In the genomic region with DNA sequence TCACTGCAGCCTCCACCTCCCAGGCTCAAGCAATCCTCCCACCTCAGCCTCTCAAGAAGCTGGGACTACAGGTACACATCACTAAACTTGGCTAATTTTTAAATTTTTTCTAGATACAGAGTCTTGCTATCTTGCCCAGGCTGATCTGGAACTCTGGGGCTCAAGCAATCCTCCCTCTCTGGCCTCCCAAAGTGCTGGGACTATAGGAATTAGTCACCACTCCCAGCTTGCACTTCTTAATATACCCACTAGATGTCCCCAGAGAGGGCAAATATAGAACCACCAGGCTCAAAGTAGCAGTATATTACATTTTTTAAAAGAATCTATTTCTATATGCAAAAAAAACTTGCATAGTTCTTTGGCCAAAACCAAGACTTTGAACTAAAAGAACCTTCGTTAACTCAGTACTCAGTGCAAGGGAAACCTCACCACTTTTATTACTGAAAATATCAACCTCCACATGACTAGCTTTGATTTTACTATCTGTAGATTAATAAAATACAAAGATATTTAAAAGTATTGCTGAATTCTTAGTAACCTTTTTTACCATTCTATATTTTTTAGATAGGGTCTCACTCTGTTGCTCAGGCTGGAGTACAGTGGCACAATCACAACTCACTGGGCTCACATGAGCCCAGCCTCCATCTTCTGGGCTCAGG, we compare ENCODE assay signal across 8 cellular contexts. TPM values are rescaled to one million over a fixed set of nuclear protein-coding genes. Genes with fewer than 3 reads are reported as not detected.
DNase-seq lines count a peak whose midpoint lies in the region; ATAC-seq, FAIRE-seq and TF ChIP-seq lines count a peak whose summit lies in the region.

No MANE protein-coding gene starts in this region.

- H3K9me3 ChIP-seq in IMR-90 (ENCODE audit: control insufficient read depth, insufficient read depth, low read length): no peaks in the 10 kb centered on the region
- no peaks in the 10 kb centered on the region for H3K9me3 ChIP-seq in kidney (ENCODE audit: control insufficient read depth in 1 of 2, low read length in 2 of 2)

- TF ChIP-seq CTCF in IMR-90 (conservative IDR thresholded peaks at IDR 0.05; ENCODE audit: low read depth, low read length) (peak; percentile 88), kidney (IDR thresholded peaks at IDR 0.05; ENCODE audit: borderline replicate concordance, extremely low read depth, insufficient read depth) (peak; percentile 71)

- no peak overlapping the region for H2AK5ac ChIP-seq in IMR-90 (ENCODE audit: low read depth, low read length)

- no peak overlapping the region for H4K91ac ChIP-seq in IMR-90 (ENCODE audit: insufficient read depth, low read depth, low read length)

- CTCF ChIA-PET in IMR-90 (lab: Yijun Ruan, JAX) (interaction anchor here (1.2 to 2.2 kb wide), 3 partner anchors 11 to 339 kb away, joined by 4 to 12 read pairs (median 12); no protein-coding TSS in a partner anchor), T-cell (lab: Charles Lee) (interaction anchor here (0.6 to 3.3 kb wide), 7 partner anchors 107 to 1123 kb away, joined by 3 to 16 read pairs (median 4); no protein-coding TSS in a partner anchor)

- no peak overlapping the region for H4K5ac ChIP-seq in IMR-90 (ENCODE audit: low read depth, low read length)

- H3K36me3 Mint-ChIP-seq in T-cell: peaks cover 17% of the 10 kb centered on the region

- no peaks in the 10 kb centered on the region for H4K20me1 ChIP-seq in IMR-90 (ENCODE audit: insufficient read depth, low read length)

- H2BK5ac ChIP-seq in IMR-90 (ENCODE audit: low read depth, low read length, poor library complexity, severe bottlenecking): no peak overlapping the region

- H3K27ac ChIP-seq in IMR-90 (ENCODE audit: insufficient read depth, low read length): no peak overlapping the region
- H3K27ac ChIP-seq in kidney (ENCODE audit: low read depth in 2 of 2, low read length in 2 of 2): no peak overlapping the region

- H2BK120ac ChIP-seq in IMR-90 (ENCODE audit: low read depth, low read length): no peak overlapping the region

- no peak overlapping the region for H3K27ac Mint-ChIP-seq in T-cell

- H3K9me3 Mint-ChIP-seq in T-cell: no peaks in the 10 kb centered on the region

- H3K79me1 ChIP-seq in IMR-90 (ENCODE audit: low read depth in 1 of 2, low read length in 2 of 2): no peaks in the 10 kb centered on the region

- H3K36me3 ChIP-seq in IMR-90 (ENCODE audit: control insufficient read depth, insufficient read depth, low read length) (no peaks in the 10 kb centered on the region), kidney (ENCODE audit: control insufficient read depth in 1 of 2, insufficient read depth in 2 of 2, low read length in 2 of 2) (no peaks in the 10 kb centered on the region)

- H2AFZ ChIP-seq in IMR-90 (replicated peaks; ENCODE audit: low read length, poor library complexity): no peak overlapping the region

- H3K27me3 Mint-ChIP-seq in T-cell: no peaks in the 10 kb centered on the region

- WGBS in IMR-90 (ENCODE audit: extremely low coverage in 2 of 2, insufficient read length in 1 of 2), 2 experiments: no CpG with 5 or more reads among the region's 1 CpG

- H3K9ac ChIP-seq in IMR-90 (ENCODE audit: low read depth, low read length): no peak overlapping the region
- no peak overlapping the region for H3K9ac ChIP-seq in kidney (ENCODE audit: low read length in 2 of 2)

- no peak overlapping the region for H3K4ac ChIP-seq in IMR-90 (ENCODE audit: low read depth, low read length)

- H3K14ac ChIP-seq in IMR-90 (replicated peaks; ENCODE audit: low read depth, low read length): no peak overlapping the region

- H2BK15ac ChIP-seq in IMR-90 (ENCODE audit: low read depth, low read length): no peak overlapping the region

- no peaks in the 10 kb centered on the region for H3K4me1 ChIP-seq in IMR-90 (ENCODE audit: control insufficient read depth, insufficient read depth, low read length)
- H3K4me1 ChIP-seq in kidney (ENCODE audit: control insufficient read depth in 1 of 2, insufficient read depth in 1 of 2, low read depth in 1 of 2, low read length in 2 of 2): no peaks in the 10 kb centered on the region

- BruUV-seq in IMR-90 (replicated peaks; lab: Mats Ljungman, UMichigan): no TSS peak

- DNase-seq in NCI-H2081 (lab: John Stamatoyannopoulos, UW) (peak; percentile 33 to 42), NCI-H2081 treated with DMSO at 0.1 percent for 48 hours (lab: John Stamatoyannopoulos, UW) (no peak), IMR-90 (peak; percentile 59), T-cell (peak in 20 of 34 experiments; percentile 3 to 48 (median 21)), T47D (ENCODE audit: low read depth in 1 of 2, low spot score in 1 of 2) (peak; percentile 16 to 52), kidney (no peak), NCI-H1048 (lab: John Stamatoyannopoulos, UW) (no peak)
- peak; percentile 60 for DNase-seq in stimulated activated CD4-positive, alpha-beta T cell treated with anti-CD3 and anti-CD28 coated beads, Interleukin-4, amount 100 ng/mL, for 24 hours

- H2BK20ac ChIP-seq in IMR-90 (ENCODE audit: low read depth, low read length): no peak overlapping the region

- no peak overlapping the region for H4K8ac ChIP-seq in IMR-90 (ENCODE audit: low read depth in 2 of 2, low read length in 2 of 2)

- peak; percentile 100 for ATAC-seq in IMR-90 (ENCODE audit: low read depth)
- ATAC-seq in T-cell (replicated peaks in 1 of 4): peak; percentile 46 to 68 (median 60)

- POLR2A ChIA-PET in IMR-90 (lab: Charles Lee; ENCODE audit: unreplicated experiment): interaction anchor here (0.8 kb wide), 1 partner anchor 17 kb away, joined by 7 read pairs; no protein-coding TSS in a partner anchor
- POLR2A ChIA-PET in T-cell (lab: Charles Lee): no interaction called here

- no peak overlapping the region for H3K4me3 ChIP-seq in IMR-90 (ENCODE audit: insufficient read depth, low read depth, low read length)
- H3K4me3 ChIP-seq in kidney (ENCODE audit: low read length in 2 of 2): no peak overlapping the region

- intact Hi-C loops in IMR-90 (cut with micrococcal nuclease): loop anchor here (1.0 to 5.0 kb wide), 4 partner anchors 89 to 338 kb away; partner anchors contain the start of gene ZNF367
- intact Hi-C loops in kidney (cut with DNase I): no loop called here

- H3K18ac ChIP-seq in IMR-90 (ENCODE audit: low read depth, low read length): no peak overlapping the region

- no peak overlapping the region for H3K4me3 Mint-ChIP-seq in T-cell

- no peaks in the 10 kb centered on the region for H3K9me1 ChIP-seq in IMR-90 (ENCODE audit: insufficient read depth, low read length)

- in situ Hi-C loops in IMR-90 (cut with MboI; ENCODE audit: low sequenced_read_pairs) (loop anchor here (5.0 kb wide), 1 partner anchor 339 kb away; no protein-coding TSS in a partner anchor), T47D (cut with HindIII; ENCODE audit: low pct_unique_long_range_greater_than_20kb, low sequenced_read_pairs) (no loop called here)

- no peak overlapping the region for H2AK9ac ChIP-seq in IMR-90 (replicated peaks; ENCODE audit: low read depth, low read length, poor library complexity)

- no peak overlapping the region for H3K23ac ChIP-seq in IMR-90 (ENCODE audit: low read depth, low read length)

- no peak overlapping the region for H3K4me2 ChIP-seq in IMR-90 (ENCODE audit: low read depth, low read length)

- H3K4me1 Mint-ChIP-seq in T-cell: no peaks in the 10 kb centered on the region

- TF ChIP-seq POLR2A in IMR-90 (IDR thresholded peaks at IDR 0.05; ENCODE audit: low read depth, low read length): no peak

- TF ChIP-seq RAD21 in IMR-90 (IDR thresholded peaks at IDR 0.05; ENCODE audit: low read length): peak; percentile 82

- H3K56ac ChIP-seq in IMR-90 (ENCODE audit: extremely low read depth, insufficient read depth, low read length): no peak overlapping the region

- dilution Hi-C loops in IMR-90 (cut with HindIII; ENCODE audit: low sequenced_read_pairs, unreplicated experiment): no loop called here

- FAIRE-seq in kidney (lab: Jason Lieb, UNC): no peak

- H3K27me3 ChIP-seq in IMR-90 (ENCODE audit: control insufficient read depth, insufficient read depth, low read length): no peaks in the 10 kb centered on the region

TF ChIP-seq in IMR-90, 13 proteins besides CTCF, POLR2A, EP300 and RAD21:
- TF ChIP-seq MAFK (IDR thresholded peaks at IDR 0.05; ENCODE audit: low read depth, low read length) (0 out of 2 replicates have a peak, but pooled peaks have one; percentile 8), FOS (IDR thresholded peaks at IDR 0.05; ENCODE audit: low read depth, low read length) (no peak), CEBPB (IDR thresholded peaks at IDR 0.05; ENCODE audit: low read depth, low read length) (no peak), BHLHE40 (IDR thresholded peaks at IDR 0.05; ENCODE audit: low read depth, low read length) (no peak), MAZ (IDR thresholded peaks at IDR 0.05; ENCODE audit: borderline replicate concordance, low read depth, low read length) (no peak), SMC3 (IDR thresholded peaks at IDR 0.05; ENCODE audit: low read depth, low read length) (peak; percentile 91), RFX5 (IDR thresholded peaks at IDR 0.05; ENCODE audit: low read depth, low read length) (no peak)
- TF ChIP-seq, protein P1, sequence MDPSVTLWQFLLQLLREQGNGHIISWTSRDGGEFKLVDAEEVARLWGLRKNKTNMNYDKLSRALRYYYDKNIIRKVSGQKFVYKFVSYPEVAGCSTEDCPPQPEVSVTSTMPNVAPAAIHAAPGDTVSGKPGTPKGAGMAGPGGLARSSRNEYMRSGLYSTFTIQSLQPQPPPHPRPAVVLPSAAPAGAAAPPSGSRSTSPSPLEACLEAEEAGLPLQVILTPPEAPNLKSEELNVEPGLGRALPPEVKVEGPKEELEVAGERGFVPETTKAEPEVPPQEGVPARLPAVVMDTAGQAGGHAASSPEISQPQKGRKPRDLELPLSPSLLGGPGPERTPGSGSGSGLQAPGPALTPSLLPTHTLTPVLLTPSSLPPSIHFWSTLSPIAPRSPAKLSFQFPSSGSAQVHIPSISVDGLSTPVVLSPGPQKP (IDR thresholded peaks at IDR 0.05; ENCODE audit: borderline replicate concordance, low read depth, low read length): no peak

RNA-seq across cellular contexts. Expression of gene HSD17B3, which starts 25.8 kb away (rescaled TPM):
- 0.18 TPM in 1 of 2 replicates, not detected in the other for total RNA-seq in IMR-90 (2012; rRNA removed)
- polyA plus RNA-seq in IMR-90 (2012; rRNA removed): not detected in 2 replicates
- polyA plus RNA-seq in IMR-90 (2012; cell fraction: cytosol; rRNA removed): not detected in 2 replicates
- 0.44 TPM in 1 of 2 replicates, not detected in the other for polyA plus RNA-seq in IMR-90 (2012; cell fraction: nucleus; rRNA removed; ENCODE audit: low replicate concordance)
- total RNA-seq in T-cell: 1 to 10 TPM in 3 of 5 donors, under 1 TPM in 2; 0.58 to 2.5 (median 1.2) TPM
- total RNA-seq in kidney: 0.66 TPM
- 2.0 TPM for polyA plus RNA-seq in kidney (ENCODE audit: insufficient read depth, low read depth, low replicate concordance)

RNA-seq across cellular contexts. Expression of gene SLC35D2, which starts 55.7 kb away (rescaled TPM):
- total RNA-seq in IMR-90 (2012; rRNA removed) (9.7 and 11.4 TPM in 2 replicates), T-cell (10 to 100 TPM; 16.2 to 31.4 (median 21.8) TPM), kidney (27.7 TPM)
- polyA plus RNA-seq in IMR-90 (2012; rRNA removed) (10.0 and 11.8 TPM in 2 replicates), kidney (ENCODE audit: insufficient read depth, low read depth, low replicate concordance) (46.1 TPM)
- 4.5 and 4.6 TPM in 2 replicates for polyA plus RNA-seq in IMR-90 (2012; cell fraction: cytosol; rRNA removed)
- polyA plus RNA-seq in IMR-90 (2012; cell fraction: nucleus; rRNA removed; ENCODE audit: low replicate concordance): 2.9 and 11.8 TPM in 2 replicates

Comparison
In these comparisons a context has a peak if more than half of its experiments do, and no peak if none do; other contexts are left out.
1. DNase-seq: peak in NCI-H2081 (2 of 2), IMR-90 (single experiment), T-cell (20 of 34), T47D (2 of 2) and stimulated activated CD4-positive, alpha-beta T cell treated with anti-CD3 and anti-CD28 coated beads, Interleukin-4, amount 100 ng/mL, for 24 hours (single experiment); none in NCI-H2081 treated with DMSO at 0.1 percent for 48 hours (single experiment), kidney (single experiment) and NCI-H1048 (single experiment).